Comparison of ENCODE assay signal across 2 cellular contexts in genomic region chr3:25483456-25483855, GRCh38.
A peak's percentile ranks its signal among the peaks of the same experiment; 100 is the strongest.
TF ChIP-seq lines count a peak whose summit lies in the region.

No MANE protein-coding gene starts in this region.

TF ChIP-seq in liver, 16 proteins besides CTCF, POLR2A, EP300 and RAD21:
- TF ChIP-seq SP1 (IDR thresholded peaks at IDR 0.05): peak; percentile 26
- no peak for TF ChIP-seq YY1 (IDR thresholded peaks at IDR 0.05)
- peak; percentile 47 for TF ChIP-seq NR2F2 (IDR thresholded peaks at IDR 0.05)

TF ChIP-seq in HepG2, 621 proteins besides CTCF, POLR2A, EP300 and RAD21:
- no peak for TF ChIP-seq GTF3A (CRISPR knock-in tag; conservative IDR thresholded peaks at IDR 0.05)
- no peak for TF ChIP-seq NFIB (CRISPR knock-in tag; IDR thresholded peaks at IDR 0.05; ENCODE audit: borderline replicate concordance)
- TF ChIP-seq RARA (CRISPR knock-in tag; IDR thresholded peaks at IDR 0.05): no peak
- no peak for TF ChIP-seq ZNF850 (CRISPR knock-in tag; conservative IDR thresholded peaks at IDR 0.05)
- TF ChIP-seq PLSCR1 (CRISPR knock-in tag; IDR thresholded peaks at IDR 0.05; ENCODE audit: borderline replicate concordance): no peak
- TF ChIP-seq ZNF10 (CRISPR knock-in tag; IDR thresholded peaks at IDR 0.05; ENCODE audit: borderline replicate concordance, low read depth): no peak
- TF ChIP-seq ZNF773 (CRISPR knock-in tag; IDR thresholded peaks at IDR 0.05; ENCODE audit: borderline replicate concordance): no peak
- TF ChIP-seq HNF4A (CRISPR knock-in tag; IDR thresholded peaks at IDR 0.05): no peak
- TF ChIP-seq ELF1 (CRISPR knock-in tag; IDR thresholded peaks at IDR 0.05): no peak
- no peak for TF ChIP-seq SRF (IDR thresholded peaks at IDR 0.05; ENCODE audit: low read depth, low read length)
- no peak for TF ChIP-seq KDM3A (CRISPR knock-in tag; IDR thresholded peaks at IDR 0.05; ENCODE audit: low read depth)
- no peak for TF ChIP-seq FOXP1 (IDR thresholded peaks at IDR 0.05)
- no peak for TF ChIP-seq FOXP1 (CRISPR knock-in tag; IDR thresholded peaks at IDR 0.05)
- no peak for TF ChIP-seq XRCC5 (optimal IDR thresholded peaks at IDR 0.05; ENCODE audit: low read length)
- TF ChIP-seq SOX6 (IDR thresholded peaks at IDR 0.05): no peak
- TF ChIP-seq SOX6 (CRISPR knock-in tag; IDR thresholded peaks at IDR 0.05): no peak
- TF ChIP-seq ZBED4 (CRISPR knock-in tag; IDR thresholded peaks at IDR 0.05; ENCODE audit: borderline replicate concordance): no peak
- TF ChIP-seq ZHX2 (IDR thresholded peaks at IDR 0.05; ENCODE audit: low read depth): no peak
- no peak for TF ChIP-seq ZHX2 (CRISPR knock-in tag; IDR thresholded peaks at IDR 0.05; ENCODE audit: borderline replicate concordance)
